In genomic region chr4:110533940-110534339, GRCh38 we compare ENCODE assay signal across 10 cellular contexts. TPM values are rescaled to one million over a fixed set of nuclear protein-coding genes. Genes with fewer than 3 reads are reported as not detected.
DNase-seq lines count a peak whose midpoint lies in the region; ATAC-seq, FAIRE-seq and TF ChIP-seq lines count a peak whose summit lies in the region.
"Had no signal": no experiment of that assay in that cellular context is flagged by ENCODE, and none has a peak within 500 bp of the region (broad histone marks: within the 10 kb centered on the region; RNA-seq: fewer than 3 reads in every experiment).

No MANE protein-coding gene starts in this region.

- in situ Hi-C loops in GM12878 (cut with MboI): no loop called here

- H3K4me3 ChIP-seq in GM12878: no peak overlapping the region

- H3K4me1 ChIP-seq in GM12878 (ENCODE audit: control insufficient read depth, insufficient read depth, low read length): no peaks in the 10 kb centered on the region

- H3K9ac ChIP-seq in GM12878 (ENCODE audit: control insufficient read depth, insufficient read depth, low read length): no peak overlapping the region

- no peaks in the 10 kb centered on the region for H3K79me2 ChIP-seq in GM12878 (ENCODE audit: control insufficient read depth, insufficient read depth, low read length)

- POLR2A ChIA-PET in GM12878 (lab: Charles Lee): interaction anchor here (0.7 kb wide), 1 partner anchor 13 kb away, joined by 3 read pairs; no protein-coding TSS in a partner anchor

- 30% methylated on average over 3 of the region's 3 CpGs for WGBS in GM12878 (ENCODE audit: insufficient coverage, insufficient replicate concordance, low lambda C conversion rate, missing lambda C conversion rate)

- SMC1A ChIA-PET in GM12878 (lab: Charles Lee; ENCODE audit: uncharacterized antibody, unreplicated experiment): no interaction called here

- ATAC-seq in GM12878: peak; percentile 31; the same call in 1 of the 3 replicates
- ATAC-seq in omental fat pad (ENCODE audit: low FRiP score): no peak

- H3K36me3 ChIP-seq in KOPT-K1 (ENCODE audit: insufficient read depth, low read length) (peaks cover 18% of the 10 kb centered on the region; the same call in 1 of the 2 replicates), GM12878 (ENCODE audit: control insufficient read depth in 2 of 2, insufficient read depth in 2 of 2, low read length in 1 of 2) (no peaks in the 10 kb centered on the region)

- intact Hi-C loops in GM12878 (cut with micrococcal nuclease; ENCODE audit: unreplicated experiment): no loop called here

- no peaks in the 10 kb centered on the region for H4K20me1 ChIP-seq in GM12878 (ENCODE audit: control insufficient read depth, insufficient read depth)

- TF ChIP-seq EP300 in GM12878 (IDR thresholded peaks at IDR 0.05; ENCODE audit: borderline replicate concordance in 1 of 2, control insufficient read depth in 1 of 2, low read depth in 2 of 2, low read length in 2 of 2): no peak

- RAD21 ChIA-PET in GM12878 (lab: Charles Lee; ENCODE audit: unreplicated experiment): interaction anchor here (1.5 to 1.6 kb wide), 2 partner anchors 15 to 527 kb away, joined by 4 to 5 read pairs; no protein-coding TSS in a partner anchor

- no TSS peak for BruUV-seq in GM12878 (replicated peaks; lab: Mats Ljungman, UMichigan)

- peaks cover 21% of the 10 kb centered on the region for H3K9me3 ChIP-seq in KOPT-K1 (ENCODE audit: insufficient read depth, low read length, poor library complexity, severe bottlenecking)
- no peaks in the 10 kb centered on the region; the same call in 2 of the 3 replicates for H3K9me3 ChIP-seq in GM12878 (replicated peaks; ENCODE audit: control insufficient read depth, insufficient read depth, low read length)

- peak; percentile 79 for DNase-seq in Daoy (ENCODE audit: low read depth)
- DNase-seq in GM12878 (ENCODE audit: low read depth, low spot score): no peak
- peak; percentile 86 for DNase-seq in myocyte (ENCODE audit: low read depth)
- no peak for DNase-seq in effector CD4-positive, alpha-beta T cell
- DNase-seq in omental fat pad (ENCODE audit: low spot score): no peak
- DNase-seq in NOMO-1 treated with dmso at 0.1 percent for 144 hours (lab: John Stamatoyannopoulos, UW; ENCODE audit: unreplicated experiment): no peak
- DNase-seq in activated CD4-positive, alpha-beta T cell treated with anti-CD3 and anti-CD28 coated beads, Interleukin-2, amount 50 U/mL, for 1 hour: no peak
- DNase-seq: activated CD4-positive, alpha-beta T cell treated with anti-CD3 and anti-CD28 coated beads, Interleukin-2, amount 10 ng/mL, durations not matched to agents 24 days and 14 days; stimulated activated CD4-positive, alpha-beta T cell treated with anti-CD3 and anti-CD28 coated beads, Interleukin-4, amount 100 ng/mL, for 24 hours had no signal

- H3K27ac ChIP-seq in KOPT-K1 (ENCODE audit: low read depth, low read length, poor library complexity, severe bottlenecking) (peak overlapping the region; percentile 74), GM12878 (ENCODE audit: control insufficient read depth, insufficient read depth) (no peak overlapping the region)

- H3K27me3 ChIP-seq in GM12878 (replicated peaks in 1 of 2; ENCODE audit: control insufficient read depth in 2 of 2, insufficient read depth in 2 of 2, low read length in 1 of 2): no peaks in the 10 kb centered on the region

- no peak overlapping the region for H3K4me2 ChIP-seq in GM12878 (ENCODE audit: control insufficient read depth, insufficient read depth)

- CTCF ChIA-PET in GM12878 (lab: Yijun Ruan, JAX): interaction anchor here (1.1 kb wide), 1 partner anchor 15 kb away, joined by 3 read pairs; no protein-coding TSS in a partner anchor

- no peak for TF ChIP-seq POLR2A in GM12878 (IDR thresholded peaks at IDR 0.05; ENCODE audit: low read depth, low read length)

- FAIRE-seq in GM12878 (lab: Jason Lieb, UNC): peak; percentile 54

- H2AFZ ChIP-seq in GM12878 (ENCODE audit: control insufficient read depth, low read depth, low read length): peak overlapping the region; percentile 37

- no peak for TF ChIP-seq RAD21 in GM12878 (IDR thresholded peaks at IDR 0.05; ENCODE audit: insufficient read depth, low read depth, low read length)

- TF ChIP-seq CTCF in GM12878 (IDR thresholded peaks at IDR 0.05 in 2 of 3, conservative IDR thresholded peaks at IDR 0.05 in 1 of 3; ENCODE audit: control insufficient read depth in 2 of 3, extremely low read depth in 1 of 3, insufficient read depth in 1 of 3, low read depth in 3 of 3, low read length in 3 of 3) (no peak), omental fat pad (IDR thresholded peaks at IDR 0.05) (no peak)

TF ChIP-seq in GM12878, 131 proteins besides CTCF, POLR2A, EP300 and RAD21:
- TF ChIP-seq NFIC (IDR thresholded peaks at IDR 0.05; ENCODE audit: low read depth, low read length) (no peak), CBFB (IDR thresholded peaks at IDR 0.05; ENCODE audit: low read depth) (no peak)

RNA-seq across cellular contexts. Expression of gene ENPEP, which starts 58.0 kb away (rescaled TPM):
- 0.34 and 1.8 TPM in 2 replicates for total RNA-seq in Daoy (2014; rRNA removed; shearing (Covaris generic))
- not detected in 2 replicates for total RNA-seq in GM12878 (2013; cell fraction: nucleolus; rRNA removed)
- total RNA-seq in GM12878 (2014; rRNA removed) (not detected in 2 replicates), GM12878 (2014; rRNA removed; fragmentation: Illumina TruSeq; extraction: Trizol) (not detected in 2 replicates), GM12878 (2021) (not detected in 2 replicates), myocyte (1.4 and 3.1 TPM in 2 replicates), omental fat pad (10 to 100 TPM in 3 of 4 donors, 1 to 10 TPM in 1; 7.5 to 30.3 (median 15.7) TPM)
- polyA plus RNA-seq in GM12878 (2011; ENCODE audit: low read depth): not detected
- polyA plus RNA-seq in GM12878 (2011; rRNA removed) (0.03 and 0.09 TPM in 2 replicates), GM12878 (2014; fragmentation: Illumina TruSeq; extraction: Trizol) (not detected in 2 replicates), GM12878 (2014; fragmentation: Nextera tagmentation; extraction: Ambion mirVana) (not detected), GM12878 (2014; rRNA removed) (not detected in 2 replicates), GM12878 (2016; fragmentation: Nextera tagmentation; extraction: Ambion mirVana) (not detected)
- not detected in 2 replicates for polyA plus RNA-seq in GM12878 (2011; cell fraction: cytosol; rRNA removed)
- 0.13 and 0.22 TPM in 2 replicates for polyA plus RNA-seq in GM12878 (2011; cell fraction: nucleus; rRNA removed)
- polyA plus RNA-seq in GM12878 (2012): 0.01 and 0.23 TPM in 2 replicates
- polyA minus RNA-seq in GM12878 (2011; rRNA and poly(A)+ RNA removed): 0.07 TPM in 1 of 2 replicates, not detected in the other
- not detected in 2 replicates for polyA minus RNA-seq in GM12878 (2011; cell fraction: cytosol; rRNA and poly(A)+ RNA removed)
- polyA minus RNA-seq in GM12878 (2011; cell fraction: nucleus; rRNA and poly(A)+ RNA removed): not detected in 2 replicates
- polyA plus RNA-seq in myocyte (2012): 0.10 TPM
- total RNA-seq: activated CD4-positive, alpha-beta T cell treated with anti-CD3 and anti-CD28 coated beads, Interleukin-2, amount 10 ng/mL, durations not matched to agents 24 days and 14 days had no signal

Comparison
In these comparisons a context has a peak if more than half of its experiments do, and no peak if none do; other contexts are left out.
1. DNase-seq: peak in Daoy (single experiment) and myocyte (single experiment); none in GM12878 (single experiment), effector CD4-positive, alpha-beta T cell (single experiment), omental fat pad (single experiment), NOMO-1 treated with dmso at 0.1 percent for 144 hours (single experiment) and activated CD4-positive, alpha-beta T cell treated with anti-CD3 and anti-CD28 coated beads, Interleukin-2, amount 50 U/mL, for 1 hour (single experiment).